In the genomic region with DNA sequence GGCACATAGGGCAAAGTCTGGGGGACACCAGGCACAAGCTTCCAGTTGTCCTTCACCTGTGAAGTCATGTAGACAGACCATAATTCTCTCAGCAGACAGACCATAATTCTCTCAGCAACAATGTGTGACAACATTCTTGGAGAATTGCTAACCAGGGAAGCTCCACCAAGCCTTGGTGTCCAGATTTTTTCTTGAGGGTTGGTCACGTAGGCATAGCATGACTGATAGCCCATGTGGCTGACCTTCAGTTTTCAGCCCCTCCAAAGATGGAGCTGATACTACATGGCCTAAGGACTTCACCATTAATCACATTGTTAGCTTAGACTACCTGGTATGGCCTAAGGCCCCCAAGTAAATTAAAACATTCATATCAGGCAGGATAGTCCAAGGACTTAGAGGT, we compare ENCODE assay signal across 22 cellular contexts.
DNase-seq lines count a peak whose midpoint lies in the region; ATAC-seq and TF ChIP-seq lines count a peak whose summit lies in the region.
"Had no signal": no experiment of that assay in that cellular context is flagged by ENCODE, and none has a peak within 500 bp of the region (broad histone marks: within the 10 kb centered on the region; RNA-seq: fewer than 3 reads in every experiment).

No MANE protein-coding gene starts in this region.

- no peak overlapping the region for H4K91ac ChIP-seq in trophoblast cell (ENCODE audit: low read depth, low read length)

- no peak overlapping the region for H3K4ac ChIP-seq in trophoblast cell (ENCODE audit: low read depth, low read length)

- no peak overlapping the region for H2BK5ac ChIP-seq in trophoblast cell (ENCODE audit: low read depth, low read length, poor library complexity)

- no peaks in the 10 kb centered on the region for H3K4me1 Mint-ChIP-seq in activated CD4-positive, alpha-beta T cell treated with anti-CD3 and anti-CD28 coated beads for 36 hours
- H3K4me1 Mint-ChIP-seq: CD4-positive, CD25-positive, alpha-beta regulatory T cell had no signal

- no peaks in the 10 kb centered on the region for H3K9me3 Mint-ChIP-seq in activated CD4-positive, alpha-beta T cell treated with anti-CD3 and anti-CD28 coated beads for 36 hours (ENCODE audit: low read depth)

- H3K36me3 Mint-ChIP-seq in activated CD4-positive, alpha-beta T cell treated with anti-CD3 and anti-CD28 coated beads for 36 hours (ENCODE audit: low read depth), result no peaks in the 10 kb centered on the region
- H3K36me3 Mint-ChIP-seq: CD4-positive, CD25-positive, alpha-beta regulatory T cell had no signal

- peaks cover 10% of the 10 kb centered on the region for H3K27me3 Mint-ChIP-seq in activated CD4-positive, alpha-beta T cell treated with anti-CD3 and anti-CD28 coated beads for 36 hours

- CTCF ChIA-PET in Panc1 (lab: Charles Lee), result no interaction called here
- CTCF ChIA-PET in activated CD4-positive, alpha-beta T cell treated with anti-CD3 and anti-CD28 coated beads for 36 hours (lab: Charles Lee), result interaction anchor here (0.6 to 2.3 kb wide), 3 partner anchors 16 to 1408 kb away, joined by 3 to 7 read pairs (median 3); no protein-coding TSS in a partner anchor

- WGBS in hepatocyte (ENCODE audit: low lambda C conversion rate, missing lambda C conversion rate), result 63% methylated on average over 1 of the region's 1 CpG
- WGBS in trophoblast cell (ENCODE audit: extremely low coverage, insufficient coverage, insufficient read length), result no CpG with 5 or more reads among the region's 1 CpG

- no peak overlapping the region for H4K8ac ChIP-seq in trophoblast cell (ENCODE audit: low read depth, low read length)

- DNase-seq in EL, result peak; percentile 65
- DNase-seq in Panc1 (ENCODE audit: low read depth, low spot score), result no peak
- peak; percentile 19 for DNase-seq in hepatocyte (ENCODE audit: low spot score)
- DNase-seq in trophoblast cell, result peak; percentile 79 to 91
- no peak for DNase-seq in SKM-1 treated with dmso at 0.1 percent for 144 hours (lab: John Stamatoyannopoulos, UW; ENCODE audit: unreplicated experiment)
- DNase-seq in activated CD4-positive, alpha-beta T cell treated with anti-CD3 and anti-CD28 coated beads for 36 hours, result no peak
- DNase-seq in mucosa of gallbladder (ENCODE audit: low spot score), result no peak
- DNase-seq: BE2C; CD4-positive, CD25-positive, alpha-beta regulatory T cell; COR-L47; DND-41; KBM-7; NCI-H1092 treated with DMSO at 0.1 percent for 48 hours; NCI-H146; NCI-H2029; NCI-H226; NCI-H510A treated with DMSO at 0.1 percent for 48 hours; NCI-H748 treated with DMSO at 0.1 percent for 48 hours had no signal

- in situ Hi-C loops in Panc1 (cut with HindIII; ENCODE audit: low pct_unique_long_range_greater_than_20kb, low sequenced_read_pairs), result no loop called here

- no TSS peak for BruUV-seq in Panc1 (replicated peaks; lab: Mats Ljungman, UMichigan)

- no peak overlapping the region for H4K12ac ChIP-seq in trophoblast cell (ENCODE audit: low read depth, low read length)

- no peaks in the 10 kb centered on the region for H3K9me2 ChIP-seq in hepatocyte (replicated peaks; ENCODE audit: insufficient read depth)

- H4K20me1 ChIP-seq in hepatocyte (ENCODE audit: insufficient read depth, poor library complexity, severe bottlenecking), result no peaks in the 10 kb centered on the region

- H3K36me3 ChIP-seq in Panc1 (ENCODE audit: control insufficient read depth, insufficient read depth, low read length) (no peaks in the 10 kb centered on the region), hepatocyte (replicated peaks; ENCODE audit: insufficient read depth, low read depth) (no peaks in the 10 kb centered on the region), trophoblast cell (ENCODE audit: control insufficient read depth in 1 of 2, insufficient read depth in 2 of 2, low read length in 2 of 2) (no peaks in the 10 kb centered on the region)
- H3K36me3 ChIP-seq: BE2C, SJSA1 had no signal

- ATAC-seq in Panc1 (peak; percentile 51; the same call in 1 of the 2 replicates), HG03039 (IDR thresholded peaks at IDR 0.05; ENCODE audit: unreplicated experiment) (no peak)
- ATAC-seq in activated CD4-positive, alpha-beta T cell treated with anti-CD3 and anti-CD28 coated beads for 36 hours, result no peak
- ATAC-seq: A549, HCT116 had no signal

- H3K23ac ChIP-seq in trophoblast cell (ENCODE audit: low read length), result no peak overlapping the region

- no peak overlapping the region for H3K4me3 Mint-ChIP-seq in activated CD4-positive, alpha-beta T cell treated with anti-CD3 and anti-CD28 coated beads for 36 hours
- H3K4me3 Mint-ChIP-seq: CD4-positive, CD25-positive, alpha-beta regulatory T cell had no signal

- TF ChIP-seq CTCF in Panc1 (IDR thresholded peaks at IDR 0.05), result no peak
- no peak for TF ChIP-seq CTCF in hepatocyte (IDR thresholded peaks at IDR 0.05; ENCODE audit: poor library complexity)

- no peaks in the 10 kb centered on the region for H3K79me1 ChIP-seq in trophoblast cell (ENCODE audit: low read length)

- H3K4me2 ChIP-seq in hepatocyte, result no peak overlapping the region
- no peak overlapping the region for H3K4me2 ChIP-seq in trophoblast cell (ENCODE audit: low read length)
- H3K4me2 ChIP-seq: A549 had no signal

- H2BK12ac ChIP-seq in trophoblast cell (ENCODE audit: low read length), result no peak overlapping the region

- no peak overlapping the region for H2AK5ac ChIP-seq in trophoblast cell (ENCODE audit: low read length)

- no peak overlapping the region for H3K9ac ChIP-seq in trophoblast cell (ENCODE audit: low read length)

- H2AFZ ChIP-seq in hepatocyte (no peak overlapping the region), trophoblast cell (ENCODE audit: insufficient read depth, low read length, poor library complexity) (no peak overlapping the region)

- H3K4me1 ChIP-seq in Panc1 (ENCODE audit: control insufficient read depth, insufficient read depth, low read length) (no peaks in the 10 kb centered on the region), hepatocyte (ENCODE audit: insufficient read depth) (no peaks in the 10 kb centered on the region), trophoblast cell (ENCODE audit: control insufficient read depth in 1 of 2, insufficient read depth in 2 of 2, low read length in 2 of 2) (no peaks in the 10 kb centered on the region)
- H3K4me1 ChIP-seq: A549, BE2C had no signal

- H3K79me2 ChIP-seq in hepatocyte (no peaks in the 10 kb centered on the region), trophoblast cell (ENCODE audit: control insufficient read depth, insufficient read depth, low read length, poor library complexity) (no peaks in the 10 kb centered on the region)

- intact Hi-C loops in Panc1 (cut with micrococcal nuclease; ENCODE audit: unreplicated experiment), result no loop called here
- intact Hi-C loops in activated CD4-positive, alpha-beta T cell treated with anti-CD3 and anti-CD28 coated beads for 36 hours (cut with DNase I, micrococcal nuclease), result no loop called here

- H3K18ac ChIP-seq in trophoblast cell (ENCODE audit: low read length), result no peak overlapping the region

- H3K27ac ChIP-seq in Panc1 (ENCODE audit: low read length), result no peak overlapping the region
- H3K27ac ChIP-seq in hepatocyte, result peak overlapping the region; percentile 77
- peak overlapping the region; percentile 89 for H3K27ac ChIP-seq in trophoblast cell (ENCODE audit: low read depth, low read length)
- H3K27ac ChIP-seq: A549, SJSA1 had no signal

- H3K9me3 ChIP-seq in Panc1 (ENCODE audit: control insufficient read depth, insufficient read depth, low read depth, low read length) (no peaks in the 10 kb centered on the region), hepatocyte (ENCODE audit: low read depth) (no peaks in the 10 kb centered on the region), trophoblast cell (ENCODE audit: insufficient read depth, low read depth, low read length) (no peaks in the 10 kb centered on the region)
- H3K9me3 ChIP-seq: A549, BE2C, SJSA1 had no signal

- POLR2A ChIA-PET in Panc1 (lab: Charles Lee), result interaction anchor here (1.1 kb wide), 1 partner anchor 9 kb away, joined by 4 read pairs; no protein-coding TSS in a partner anchor
- POLR2A ChIA-PET in activated CD4-positive, alpha-beta T cell treated with anti-CD3 and anti-CD28 coated beads for 36 hours (lab: Charles Lee), result no interaction called here

- H3K27ac Mint-ChIP-seq in activated CD4-positive, alpha-beta T cell treated with anti-CD3 and anti-CD28 coated beads for 36 hours, result no peak overlapping the region
- H3K27ac Mint-ChIP-seq: CD4-positive, CD25-positive, alpha-beta regulatory T cell had no signal

- no peaks in the 10 kb centered on the region for H3K27me3 ChIP-seq in Panc1 (ENCODE audit: control insufficient read depth, insufficient read depth, low read length)
- H3K27me3 ChIP-seq in hepatocyte, result no peaks in the 10 kb centered on the region
- no peaks in the 10 kb centered on the region for H3K27me3 ChIP-seq in trophoblast cell (ENCODE audit: insufficient read depth, low read length)
- H3K27me3 ChIP-seq: SJSA1 had no signal

- no peak overlapping the region for H3K14ac ChIP-seq in trophoblast cell (ENCODE audit: low read length)

- no peak overlapping the region for H2BK120ac ChIP-seq in trophoblast cell (ENCODE audit: insufficient read depth, low read length, poor library complexity)

- H3K4me3 ChIP-seq in Panc1 (ENCODE audit: low read depth in 2 of 2, low read length in 2 of 2), result no peak overlapping the region
- H3K4me3 ChIP-seq in hepatocyte, result no peak overlapping the region
- H3K4me3 ChIP-seq in trophoblast cell (ENCODE audit: low read depth, low read length), result no peak overlapping the region
- H3K4me3 ChIP-seq: A549, SJSA1 had no signal

Comparison
In these comparisons a context has a peak if more than half of its experiments do, and no peak if none do; other contexts are left out.
1. DNase-seq: peak in EL (single experiment), hepatocyte (single experiment) and trophoblast cell (2 of 2); none in Panc1 (single experiment), SKM-1 treated with dmso at 0.1 percent for 144 hours (single experiment), activated CD4-positive, alpha-beta T cell treated with anti-CD3 and anti-CD28 coated beads for 36 hours (single experiment) and mucosa of gallbladder (single experiment).